In the genomic region with DNA sequence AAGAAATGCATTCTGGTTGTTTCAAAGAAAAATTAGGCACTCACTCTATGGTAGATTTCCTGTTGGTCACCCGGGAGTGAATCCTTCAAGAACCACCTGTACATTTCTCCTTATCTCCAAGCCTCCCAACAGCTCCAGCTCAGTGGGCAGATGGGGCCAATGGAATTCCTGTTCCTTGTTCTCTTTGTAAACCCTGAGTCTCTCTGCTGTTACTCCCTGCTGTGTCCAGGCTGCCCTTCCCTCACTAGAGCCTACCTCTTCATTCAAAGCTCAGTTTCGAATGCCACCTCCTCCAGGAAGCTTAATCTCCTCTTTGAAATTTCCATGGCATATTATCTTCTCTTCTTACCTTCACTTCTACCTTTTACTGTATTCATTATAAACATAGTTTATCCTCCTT, we compare ENCODE assay signal across 27 cellular contexts. TPM values are rescaled to one million over a fixed set of nuclear protein-coding genes. Genes with fewer than 3 reads are reported as not detected.
"Had no signal": no experiment of that assay in that cellular context is flagged by ENCODE, and none has a peak within 500 bp of the region (broad histone marks: within the 10 kb centered on the region; RNA-seq: fewer than 3 reads in every experiment).

No MANE protein-coding gene starts in this region.

- H3K4me3 Mint-ChIP-seq: activated CD8-positive, alpha-beta T cell treated with anti-CD3 and anti-CD28 coated beads, Interleukin-2, amount 10 ng/mL, durations not matched to agents 7 days and 5 days; activated naive CD8-positive, alpha-beta T cell treated with anti-CD3 and anti-CD28 coated beads, Interleukin-2, amount 10 ng/mL, durations not matched to agents 7 days and 5 days had no signal

- H3K36me3 Mint-ChIP-seq: activated naive CD8-positive, alpha-beta T cell treated with anti-CD3 and anti-CD28 coated beads, Interleukin-2, amount 10 ng/mL, durations not matched to agents 7 days and 5 days had no signal

- DNase-seq: activated CD4-positive, alpha-beta T cell treated with anti-CD3 and anti-CD28 coated beads for 48 hours; activated CD4-positive, alpha-beta T cell treated with anti-CD3 and anti-CD28 coated beads, Interleukin-2, amount 50 U/mL, for 4 hours; activated CD4-positive, CD25-positive, alpha-beta regulatory T cell treated with anti-CD3 and anti-CD28 coated beads, Interleukin-2, amount 50 U/mL, for 72 hours; activated CD8-positive, alpha-beta memory T cell treated with anti-CD3 and anti-CD28 coated beads, Interleukin-2, amount 50 U/mL, for 48 hours; activated CD8-positive, alpha-beta T cell treated with anti-CD3 and anti-CD28 coated beads, Interleukin-2, amount 10 ng/mL, durations not matched to agents 7 days and 5 days; activated naive CD4-positive, alpha-beta T cell treated with anti-CD3 and anti-CD28 coated beads, Interleukin-2, amount 50 U/mL, for 16 hours; activated naive CD8-positive, alpha-beta T cell treated with anti-CD3 and anti-CD28 coated beads, Interleukin-2, amount 10 ng/mL, durations not matched to agents 7 days and 5 days; activated T-cell treated with anti-CD3 and anti-CD28 coated beads, Interleukin-2, amount 50 U/mL, for 1 hour; adrenal gland; anterior cingulate cortex; cerebellar nuclear complex; Karpas-422; MM.1S; NCI-H1105 treated with DMSO at 0.1 percent for 48 hours; NCI-H1436 treated with DMSO at 0.1 percent for 48 hours; NCI-H187; NCI-H2081 treated with DMSO at 0.1 percent for 48 hours; NCI-H446 treated with DMSO at 0.1 percent for 48 hours; NCI-H524 treated with DMSO at 0.1 percent for 48 hours; NCI-H748 treated with DMSO at 0.1 percent for 48 hours; OCI-M1; RPMI8226; SJCRH30; SK-N-SH had no signal

- H3K9ac ChIP-seq: SK-N-SH had no signal

- H3K9me3 Mint-ChIP-seq: activated naive CD8-positive, alpha-beta T cell treated with anti-CD3 and anti-CD28 coated beads, Interleukin-2, amount 10 ng/mL, durations not matched to agents 7 days and 5 days had no signal

- H3K27ac ChIP-seq: adrenal gland, SJCRH30 had no signal

- H3K36me3 ChIP-seq: adrenal gland, SJCRH30 had no signal

- H3K4me3 ChIP-seq: adrenal gland, SJCRH30 had no signal

- ATAC-seq: activated CD8-positive, alpha-beta T cell treated with anti-CD3 and anti-CD28 coated beads, Interleukin-2, amount 10 ng/mL, durations not matched to agents 7 days and 5 days; Panc1; Right ventricle myocardium inferior had no signal

- H3K27ac Mint-ChIP-seq: activated CD8-positive, alpha-beta T cell treated with anti-CD3 and anti-CD28 coated beads, Interleukin-2, amount 10 ng/mL, durations not matched to agents 7 days and 5 days; activated naive CD8-positive, alpha-beta T cell treated with anti-CD3 and anti-CD28 coated beads, Interleukin-2, amount 10 ng/mL, durations not matched to agents 7 days and 5 days had no signal

- H3K4me2 ChIP-seq: SK-N-SH had no signal

- H3K9me3 ChIP-seq: adrenal gland, SJCRH30, SK-N-SH had no signal

- H3K4me1 ChIP-seq: SJCRH30 had no signal

RNA-seq across cellular contexts. Expression of gene BMPER, which starts 3.5 kb away (rescaled TPM):
- total RNA-seq: activated CD8-positive, alpha-beta T cell treated with anti-CD3 and anti-CD28 coated beads, Interleukin-2, amount 10 ng/mL, durations not matched to agents 7 days and 5 days; activated naive CD8-positive, alpha-beta T cell treated with anti-CD3 and anti-CD28 coated beads, Interleukin-2, amount 10 ng/mL, durations not matched to agents 7 days and 5 days; T-helper 1 cell treated with Interleukin-12 subunit alpha and Interleukin-12 subunit beta and Interleukin-4 antibody, amounts not matched to agents 30 ng/mL and 1 ng/mL, for 36 hours had no signal
